ENCODE assay signal across 9 cellular contexts in the genomic region with DNA sequence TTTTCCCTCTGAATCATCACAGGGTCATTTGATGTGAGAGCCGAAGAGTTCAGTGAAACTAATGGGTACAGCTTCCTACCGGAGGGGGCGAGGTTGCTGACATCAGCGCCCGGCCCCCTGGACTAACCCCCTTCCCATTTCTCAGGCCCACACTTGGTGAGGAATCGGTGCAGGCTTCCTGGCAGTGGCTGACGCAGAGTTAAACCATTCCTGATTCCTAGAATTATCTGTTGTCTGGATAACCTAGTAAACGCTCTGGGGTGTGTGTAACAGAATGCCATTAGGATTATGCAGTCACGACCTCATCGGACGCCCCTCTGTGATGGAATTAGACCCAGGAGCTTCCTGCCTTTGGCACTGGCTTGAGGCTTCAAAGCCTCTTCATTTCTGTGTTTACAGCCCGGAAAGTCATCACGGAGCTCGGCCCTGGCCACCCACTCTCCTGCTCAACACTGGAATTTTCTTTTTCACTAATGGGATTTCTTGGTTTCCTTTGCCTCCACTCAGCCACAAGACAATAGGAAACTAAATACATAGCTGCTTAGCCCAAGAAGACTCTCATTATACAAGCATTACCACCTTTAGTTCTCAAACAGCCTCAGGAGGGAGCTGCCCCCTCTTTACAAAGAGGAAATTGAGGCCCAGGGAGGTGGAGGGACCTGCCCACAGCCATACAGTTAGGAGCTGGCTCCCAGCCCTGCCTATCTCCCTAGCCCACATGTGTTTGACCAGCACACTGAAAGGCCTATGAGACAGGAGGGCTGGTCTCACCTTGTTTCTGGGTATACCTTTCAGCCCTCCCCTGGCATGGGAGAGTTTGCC.
A peak's percentile ranks its signal among the peaks of the same experiment; 100 is the strongest.
DNase-seq lines count a peak whose midpoint lies in the region; ATAC-seq and TF ChIP-seq lines count a peak whose summit lies in the region.
"Had no signal": no experiment of that assay in that cellular context is flagged by ENCODE, and none has a peak within 500 bp of the region (broad histone marks: within the 10 kb centered on the region; RNA-seq: fewer than 3 reads in every experiment).

No MANE protein-coding gene starts in this region.

- no peak for DNase-seq in activated T-cell treated with anti-CD3 and anti-CD28 coated beads, Interleukin-2, amount 50 U/mL, for 24 hours
- DNase-seq in activated T-cell treated with anti-CD3 and anti-CD28 coated beads, Interleukin-2, amount 50 U/mL, for 1 hour: no peak
- DNase-seq in brain microvascular endothelial cell (peak; percentile 99), lung microvascular endothelial cell (ENCODE audit: low read depth in 2 of 2) (peak; percentile 80 to 98), tibial artery (no peak), OCI-LY7 (ENCODE audit: low spot score) (no peak)
- DNase-seq in activated CD4-positive, CD25-positive, alpha-beta regulatory T cell treated with anti-CD3 and anti-CD28 coated beads, Interleukin-2, amount 50 U/mL, for 72 hours: no peak
- DNase-seq: activated T-cell treated with anti-CD3 and anti-CD28 coated beads for 4 hours had no signal

- POLR2A ChIA-PET in OCI-LY7 (lab: Charles Lee): interaction anchor here (0.5 kb wide), 1 partner anchor 286 kb away, joined by 5 read pairs; no protein-coding TSS in a partner anchor

- no TSS peak for BruUV-seq in OCI-LY7 (replicated peaks; lab: Mats Ljungman, UMichigan)

- H3K9me3 ChIP-seq in tibial artery (no peaks in the 10 kb centered on the region), OCI-LY7 (ENCODE audit: low read length) (no peaks in the 10 kb centered on the region)

- peaks cover 7% of the 10 kb centered on the region for H3K4me1 Mint-ChIP-seq in activated T-cell treated with anti-CD3 and anti-CD28 coated beads, Interleukin-2, amount 50 U/mL, for 24 hours (ENCODE audit: low read depth)

- H3K9me3 Mint-ChIP-seq in activated T-cell treated with anti-CD3 and anti-CD28 coated beads, Interleukin-2, amount 50 U/mL, for 24 hours: no peaks in the 10 kb centered on the region

- ATAC-seq in GM19395 (IDR thresholded peaks at IDR 0.05; ENCODE audit: unreplicated experiment): no peak

- H4K20me1 ChIP-seq in OCI-LY7 (ENCODE audit: insufficient read depth, low read length): no peaks in the 10 kb centered on the region

- H3K27me3 ChIP-seq in brain microvascular endothelial cell (replicated peaks): no peaks in the 10 kb centered on the region
- no peaks in the 10 kb centered on the region for H3K27me3 ChIP-seq in tibial artery

- H3K27ac ChIP-seq in brain microvascular endothelial cell (peak overlapping the region; percentile 99), tibial artery (peak overlapping the region; percentile 92 to 96), OCI-LY7 (ENCODE audit: low read depth, low read length, poor library complexity, severe bottlenecking) (no peak overlapping the region)

- no peaks in the 10 kb centered on the region for H3K27me3 Mint-ChIP-seq in activated T-cell treated with anti-CD3 and anti-CD28 coated beads, Interleukin-2, amount 50 U/mL, for 24 hours

- TF ChIP-seq CTCF in brain microvascular endothelial cell (IDR thresholded peaks at IDR 0.05; ENCODE audit: low read depth, low read length, missing control alignments) (peak; percentile 28), tibial artery (IDR thresholded peaks at IDR 0.05) (peak in 1 of 2 experiments; percentile 13), OCI-LY7 (conservative IDR thresholded peaks at IDR 0.05; ENCODE audit: low read length) (no peak)

- H3K4me1 ChIP-seq in tibial artery: peaks cover 5 to 68% (median 48%) of the 10 kb centered on the region in 4 donors
- H3K4me1 ChIP-seq in OCI-LY7 (ENCODE audit: insufficient read depth, low read length, poor library complexity, severe bottlenecking): no peaks in the 10 kb centered on the region

- peak overlapping the region; percentile 8 for H3K4me3 Mint-ChIP-seq in activated T-cell treated with anti-CD3 and anti-CD28 coated beads, Interleukin-2, amount 50 U/mL, for 24 hours

- H3K9me2 ChIP-seq in OCI-LY7 (ENCODE audit: insufficient read depth, low read length): no peaks in the 10 kb centered on the region

- H3K4me3 ChIP-seq in brain microvascular endothelial cell (ENCODE audit: low read depth, low read length) (no peak overlapping the region), tibial artery (peak overlapping the region; percentile 20 to 33), OCI-LY7 (ENCODE audit: low read depth, low read length, poor library complexity, severe bottlenecking) (no peak overlapping the region)

- peak overlapping the region; percentile 59 for H3K27ac Mint-ChIP-seq in activated T-cell treated with anti-CD3 and anti-CD28 coated beads, Interleukin-2, amount 50 U/mL, for 24 hours

- no peaks in the 10 kb centered on the region for H3K79me2 ChIP-seq in OCI-LY7 (ENCODE audit: insufficient read depth, low read depth, low read length)

- CTCF ChIA-PET in OCI-LY7 (lab: Charles Lee; ENCODE audit: unreplicated experiment): no interaction called here

- H3K36me3 ChIP-seq in brain microvascular endothelial cell (replicated peaks) (peaks cover 38% of the 10 kb centered on the region), tibial artery (peaks cover 0 to 15% (median 5%) of the 10 kb centered on the region in 3 donors), OCI-LY7 (ENCODE audit: insufficient read depth, low read length) (peaks cover 51% of the 10 kb centered on the region)

- no peak overlapping the region for H3K4me2 ChIP-seq in OCI-LY7 (ENCODE audit: low read length)

- intact Hi-C loops in tibial artery (cut with DNase I; ENCODE audit: low total_unique reads) (no loop called here), OCI-LY7 (cut with micrococcal nuclease; ENCODE audit: unreplicated experiment) (no loop called here)

- in situ Hi-C loops in brain microvascular endothelial cell (cut with HindIII; ENCODE audit: low pct_ligation_motif_present, low sequenced_read_pairs): no loop called here

- H3K36me3 Mint-ChIP-seq in activated T-cell treated with anti-CD3 and anti-CD28 coated beads, Interleukin-2, amount 50 U/mL, for 24 hours (ENCODE audit: low read depth): peaks cover 36% of the 10 kb centered on the region

- no peak overlapping the region for H2AFZ ChIP-seq in OCI-LY7 (ENCODE audit: low read length)

Comparison
In these comparisons a context has a peak if more than half of its experiments do, and no peak if none do; other contexts are left out.
1. DNase-seq: peak in brain microvascular endothelial cell (single experiment) and lung microvascular endothelial cell (2 of 2); none in activated T-cell treated with anti-CD3 and anti-CD28 coated beads, Interleukin-2, amount 50 U/mL, for 24 hours (single experiment), activated T-cell treated with anti-CD3 and anti-CD28 coated beads, Interleukin-2, amount 50 U/mL, for 1 hour (single experiment), tibial artery (0 of 2), activated CD4-positive, CD25-positive, alpha-beta regulatory T cell treated with anti-CD3 and anti-CD28 coated beads, Interleukin-2, amount 50 U/mL, for 72 hours (single experiment) and OCI-LY7 (single experiment).
2. H3K4me3 ChIP-seq: peak in tibial artery (2 of 2); none in brain microvascular endothelial cell (single experiment) and OCI-LY7 (single experiment).